ENCODE assay signal across 15 cellular contexts in the genomic region with DNA sequence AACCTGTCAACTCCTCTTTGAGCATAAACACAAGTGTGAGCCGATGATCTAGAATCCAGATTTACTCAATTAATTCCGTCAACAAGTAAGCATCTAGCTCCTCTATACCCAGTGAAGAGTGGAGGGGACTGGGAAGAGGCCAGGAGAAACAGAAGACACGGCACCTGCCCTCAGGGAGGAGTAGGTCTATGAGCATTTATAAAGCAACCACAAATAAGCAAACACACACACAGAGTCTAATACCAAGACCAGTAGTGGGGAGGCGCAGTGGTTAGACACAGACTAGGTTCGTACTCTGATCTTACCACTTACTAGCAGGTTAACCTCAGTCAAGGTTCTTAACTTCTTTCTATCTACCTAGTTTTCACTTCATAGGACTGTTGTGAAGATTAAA. TPM values are rescaled to one million over a fixed set of nuclear protein-coding genes. Genes with fewer than 3 reads are reported as not detected.
DNase-seq lines count a peak whose midpoint lies in the region; ATAC-seq and TF ChIP-seq lines count a peak whose summit lies in the region.
"Had no signal": no experiment of that assay in that cellular context is flagged by ENCODE, and none has a peak within 500 bp of the region (broad histone marks: within the 10 kb centered on the region; RNA-seq: fewer than 3 reads in every experiment).

No MANE protein-coding gene starts in this region.

- no peaks in the 10 kb centered on the region for H3K27me3 ChIP-seq in Peyer's patch
- no peaks in the 10 kb centered on the region for H3K27me3 ChIP-seq in esophagus squamous epithelium
- H3K27me3 ChIP-seq in smooth muscle cell (ENCODE audit: low read depth): no peaks in the 10 kb centered on the region
- H3K27me3 ChIP-seq in HAP-1 (ENCODE audit: low read depth): no peaks in the 10 kb centered on the region
- H3K27me3 ChIP-seq: MG63 had no signal

- peak overlapping the region in 2 of 4 donors; percentile 16 to 27 for H3K4me3 ChIP-seq in Peyer's patch
- peak overlapping the region in 3 of 4 donors; percentile 11 to 40 (median 12) for H3K4me3 ChIP-seq in esophagus squamous epithelium
- no peak overlapping the region for H3K4me3 ChIP-seq in smooth muscle cell
- no peak overlapping the region for H3K4me3 ChIP-seq in HAP-1
- H3K4me3 ChIP-seq: A549, MG63 had no signal

- no peak overlapping the region for H3K9ac ChIP-seq in smooth muscle cell (ENCODE audit: low read depth)

- H3K4me2 ChIP-seq in smooth muscle cell: peak overlapping the region; percentile 75
- H3K4me2 ChIP-seq: A549 had no signal

- no peak overlapping the region for H2AFZ ChIP-seq in smooth muscle cell (ENCODE audit: low read depth)

- peak; percentile 51 for DNase-seq in activated CD8-positive, alpha-beta T cell treated with anti-CD3 and anti-CD28 coated beads for 36 hours
- DNase-seq in activated CD8-positive, alpha-beta T cell treated with anti-CD3 and anti-CD28 coated beads, Interleukin-2, amount 10 ng/mL, durations not matched to agents 7 days and 5 days: no peak
- DNase-seq in Peyer's patch: peak in 1 of 3 donors; percentile 46
- DNase-seq in esophagus squamous epithelium (lab: John Stamatoyannopoulos, UW): no peak
- no peak for DNase-seq in smooth muscle cell (lab: John Stamatoyannopoulos, UW; ENCODE audit: unreplicated experiment)
- DNase-seq in HAP-1 (ENCODE audit: low spot score in 2 of 2): no peak
- no peak for DNase-seq in stimulated activated naive CD4-positive, alpha-beta T cell treated with Interleukin-2 at 50 U/mL for 16 hours (lab: John Stamatoyannopoulos, UW)
- DNase-seq: activated CD4-positive, alpha-beta T cell treated with anti-CD3 and anti-CD28 coated beads, Interleukin-2, amount 10 ng/mL, durations not matched to agents 24 days and 14 days; activated naive CD8-positive, alpha-beta T cell treated with anti-CD3 and anti-CD28 coated beads, Interleukin-2, amount 10 ng/mL, durations not matched to agents 7 days and 5 days; kidney; MG63; NCI-H748 treated with DMSO at 0.1 percent for 48 hours had no signal

- 33 to 39% methylated on average over 5 of the region's 5 CpGs for WGBS in esophagus squamous epithelium, 2 donors
- WGBS in smooth muscle cell (ENCODE audit: low lambda C conversion rate): 66% methylated on average over 5 of the region's 5 CpGs

- ATAC-seq in activated CD8-positive, alpha-beta T cell treated with anti-CD3 and anti-CD28 coated beads for 36 hours: no peak
- ATAC-seq in activated CD8-positive, alpha-beta T cell treated with anti-CD3 and anti-CD28 coated beads, Interleukin-2, amount 10 ng/mL, durations not matched to agents 7 days and 5 days: no peak
- no peak for ATAC-seq in GM18861 (IDR thresholded peaks at IDR 0.05; ENCODE audit: unreplicated experiment)
- ATAC-seq: A549 had no signal

- H3K9me3 Mint-ChIP-seq in activated CD8-positive, alpha-beta T cell treated with anti-CD3 and anti-CD28 coated beads for 36 hours: no peaks in the 10 kb centered on the region
- no peaks in the 10 kb centered on the region for H3K9me3 Mint-ChIP-seq in activated CD8-positive, alpha-beta T cell treated with anti-CD3 and anti-CD28 coated beads, Interleukin-2, amount 10 ng/mL, durations not matched to agents 7 days and 5 days (ENCODE audit: insufficient read depth)
- H3K9me3 Mint-ChIP-seq: activated CD4-positive, alpha-beta T cell treated with anti-CD3 and anti-CD28 coated beads, Interleukin-2, amount 10 ng/mL, durations not matched to agents 24 days and 14 days; activated naive CD8-positive, alpha-beta T cell treated with anti-CD3 and anti-CD28 coated beads, Interleukin-2, amount 10 ng/mL, durations not matched to agents 7 days and 5 days; T-helper 1 cell treated with Interleukin-12 subunit alpha and Interleukin-12 subunit beta and Interleukin-4 antibody, amounts not matched to agents 30 μg/mL and 1 μg/mL, for 36 hours had no signal

- in situ Hi-C loops in HAP-1 (cut with MboI; ENCODE audit: low sequenced_read_pairs): loop anchor here (25.0 kb wide), 1 partner anchor 489 kb away; no protein-coding TSS in a partner anchor

- intact Hi-C loops in activated CD8-positive, alpha-beta T cell treated with anti-CD3 and anti-CD28 coated beads for 36 hours (cut with micrococcal nuclease): loop anchor here (5.0 kb wide), 1 partner anchor 349 kb away; no protein-coding TSS in a partner anchor
- intact Hi-C loops in esophagus squamous epithelium (cut with DNase I): no loop called here

- H3K4me3 Mint-ChIP-seq in activated CD8-positive, alpha-beta T cell treated with anti-CD3 and anti-CD28 coated beads for 36 hours: peak overlapping the region; percentile 11
- no peak overlapping the region for H3K4me3 Mint-ChIP-seq in activated CD8-positive, alpha-beta T cell treated with anti-CD3 and anti-CD28 coated beads, Interleukin-2, amount 10 ng/mL, durations not matched to agents 7 days and 5 days
- H3K4me3 Mint-ChIP-seq: activated CD4-positive, alpha-beta T cell treated with anti-CD3 and anti-CD28 coated beads, Interleukin-2, amount 10 ng/mL, durations not matched to agents 24 days and 14 days; activated naive CD8-positive, alpha-beta T cell treated with anti-CD3 and anti-CD28 coated beads, Interleukin-2, amount 10 ng/mL, durations not matched to agents 7 days and 5 days; T-helper 1 cell treated with Interleukin-12 subunit alpha and Interleukin-12 subunit beta and Interleukin-4 antibody, amounts not matched to agents 30 μg/mL and 1 μg/mL, for 36 hours had no signal

- POLR2A ChIA-PET in activated CD8-positive, alpha-beta T cell treated with anti-CD3 and anti-CD28 coated beads for 36 hours (lab: Charles Lee): interaction anchor here (1.0 kb wide), 1 partner anchor 197 kb away, joined by 3 read pairs; no protein-coding TSS in a partner anchor
- POLR2A ChIA-PET in activated CD8-positive, alpha-beta T cell treated with anti-CD3 and anti-CD28 coated beads, Interleukin-2, amount 10 ng/mL, durations not matched to agents 7 days and 5 days (lab: Charles Lee): interaction anchor here (0.9 kb wide), 1 partner anchor 196 kb away, joined by 4 read pairs; no protein-coding TSS in a partner anchor

- H3K4me1 ChIP-seq in Peyer's patch: peaks cover 0 to 34% (median 7%) of the 10 kb centered on the region in 4 donors
- H3K4me1 ChIP-seq in esophagus squamous epithelium: peaks cover 6 to 71% (median 25%) of the 10 kb centered on the region in 3 donors
- H3K4me1 ChIP-seq in smooth muscle cell (ENCODE audit: low read depth): peaks cover 7% of the 10 kb centered on the region
- peaks cover 18% of the 10 kb centered on the region for H3K4me1 ChIP-seq in HAP-1

- TF ChIP-seq POLR2A in Peyer's patch (IDR thresholded peaks at IDR 0.05) (peak in 1 of 2 donors; percentile 24), esophagus squamous epithelium (IDR thresholded peaks at IDR 0.05) (no peak)

- H3K27ac ChIP-seq in Peyer's patch (peak overlapping the region in 3 of 4 donors; percentile 44 to 83 (median 60)), esophagus squamous epithelium (peak overlapping the region; percentile 63 to 81 (median 72)), smooth muscle cell (ENCODE audit: low read depth) (no peak overlapping the region)
- H3K27ac ChIP-seq: A549 had no signal

- TF ChIP-seq CTCF in activated CD8-positive, alpha-beta T cell treated with anti-CD3 and anti-CD28 coated beads for 36 hours (IDR thresholded peaks at IDR 0.05): no peak
- TF ChIP-seq CTCF in Peyer's patch (IDR thresholded peaks at IDR 0.05): no peak
- peak in 1 of 6 experiments; percentile 13 for TF ChIP-seq CTCF in esophagus squamous epithelium (IDR thresholded peaks at IDR 0.05)
- no peak for TF ChIP-seq CTCF in smooth muscle cell (IDR thresholded peaks at IDR 0.05; ENCODE audit: borderline replicate concordance, insufficient read depth, poor library complexity, severe bottlenecking)

- H3K9me3 ChIP-seq in Peyer's patch (no peaks in the 10 kb centered on the region), esophagus squamous epithelium (no peaks in the 10 kb centered on the region), smooth muscle cell (replicated peaks; ENCODE audit: low read depth) (no peaks in the 10 kb centered on the region), HAP-1 (no peaks in the 10 kb centered on the region)
- H3K9me3 ChIP-seq: A549, MG63 had no signal

- CTCF ChIA-PET in activated CD8-positive, alpha-beta T cell treated with anti-CD3 and anti-CD28 coated beads for 36 hours (lab: Charles Lee): interaction anchor here (1.2 kb wide), 1 partner anchor 56 kb away, joined by 3 read pairs; no protein-coding TSS in a partner anchor
- CTCF ChIA-PET in activated CD8-positive, alpha-beta T cell treated with anti-CD3 and anti-CD28 coated beads, Interleukin-2, amount 10 ng/mL, durations not matched to agents 7 days and 5 days (lab: Charles Lee): no interaction called here

- peaks cover 83% of the 10 kb centered on the region for H3K4me1 Mint-ChIP-seq in activated CD8-positive, alpha-beta T cell treated with anti-CD3 and anti-CD28 coated beads for 36 hours (ENCODE audit: low read depth)
- H3K4me1 Mint-ChIP-seq in activated CD8-positive, alpha-beta T cell treated with anti-CD3 and anti-CD28 coated beads, Interleukin-2, amount 10 ng/mL, durations not matched to agents 7 days and 5 days (ENCODE audit: low read depth): peaks cover 76% of the 10 kb centered on the region

- peak overlapping the region; percentile 75 for H3K27ac Mint-ChIP-seq in activated CD8-positive, alpha-beta T cell treated with anti-CD3 and anti-CD28 coated beads for 36 hours
- H3K27ac Mint-ChIP-seq in activated CD8-positive, alpha-beta T cell treated with anti-CD3 and anti-CD28 coated beads, Interleukin-2, amount 10 ng/mL, durations not matched to agents 7 days and 5 days: no peak overlapping the region
- H3K27ac Mint-ChIP-seq: activated naive CD8-positive, alpha-beta T cell treated with anti-CD3 and anti-CD28 coated beads, Interleukin-2, amount 10 ng/mL, durations not matched to agents 7 days and 5 days; T-helper 1 cell treated with Interleukin-12 subunit alpha and Interleukin-12 subunit beta and Interleukin-4 antibody, amounts not matched to agents 30 μg/mL and 1 μg/mL, for 36 hours had no signal

- H3K36me3 Mint-ChIP-seq in activated CD8-positive, alpha-beta T cell treated with anti-CD3 and anti-CD28 coated beads for 36 hours (ENCODE audit: low read depth): peaks cover 25% of the 10 kb centered on the region
- peaks cover 12% of the 10 kb centered on the region for H3K36me3 Mint-ChIP-seq in activated CD8-positive, alpha-beta T cell treated with anti-CD3 and anti-CD28 coated beads, Interleukin-2, amount 10 ng/mL, durations not matched to agents 7 days and 5 days (ENCODE audit: low read depth)

- no peaks in the 10 kb centered on the region for H3K27me3 Mint-ChIP-seq in activated CD8-positive, alpha-beta T cell treated with anti-CD3 and anti-CD28 coated beads for 36 hours
- no peaks in the 10 kb centered on the region for H3K27me3 Mint-ChIP-seq in activated CD8-positive, alpha-beta T cell treated with anti-CD3 and anti-CD28 coated beads, Interleukin-2, amount 10 ng/mL, durations not matched to agents 7 days and 5 days (ENCODE audit: low read depth)
- H3K27me3 Mint-ChIP-seq: activated CD4-positive, alpha-beta T cell treated with anti-CD3 and anti-CD28 coated beads, Interleukin-2, amount 10 ng/mL, durations not matched to agents 24 days and 14 days; activated naive CD8-positive, alpha-beta T cell treated with anti-CD3 and anti-CD28 coated beads, Interleukin-2, amount 10 ng/mL, durations not matched to agents 7 days and 5 days had no signal

- H3F3A ChIP-seq in smooth muscle cell (ENCODE audit: low read depth): peaks cover 2% of the 10 kb centered on the region

- H4K20me1 ChIP-seq in smooth muscle cell (ENCODE audit: low read depth): no peaks in the 10 kb centered on the region

- H3K79me2 ChIP-seq in smooth muscle cell (ENCODE audit: low read depth): no peaks in the 10 kb centered on the region

- H3K36me3 ChIP-seq in Peyer's patch (no peaks in the 10 kb centered on the region), esophagus squamous epithelium (peaks cover 0 to 9% (median 0%) of the 10 kb centered on the region in 3 donors), smooth muscle cell (ENCODE audit: low read depth) (no peaks in the 10 kb centered on the region), HAP-1 (replicated peaks) (no peaks in the 10 kb centered on the region)
- H3K36me3 ChIP-seq: MG63 had no signal

RNA-seq across cellular contexts. Expression of a gene that starts 5.9 kb away (rescaled TPM):
- total RNA-seq in activated CD8-positive, alpha-beta T cell treated with anti-CD3 and anti-CD28 coated beads for 36 hours: 10 to 100 TPM; 83.4 to 85.0 TPM
- total RNA-seq in activated CD8-positive, alpha-beta T cell treated with anti-CD3 and anti-CD28 coated beads, Interleukin-2, amount 10 ng/mL, durations not matched to agents 7 days and 5 days: 10 to 100 TPM; 70.3 to 72.7 TPM
- total RNA-seq in Peyer's patch (100 to 1,000 TPM; 129 to 213 (median 163) TPM), esophagus squamous epithelium (10 to 100 TPM; 27.4 to 91.4 (median 39.2) TPM), smooth muscle cell (21.0 and 31.5 TPM in 2 replicates)
- 24.5 and 24.7 TPM in 2 replicates for polyA plus RNA-seq in smooth muscle cell

Comparison
In these comparisons a context has a peak if more than half of its experiments do, and no peak if none do; other contexts are left out.
1. H3K4me3 ChIP-seq: peak in esophagus squamous epithelium (3 of 4); none in smooth muscle cell (single experiment) and HAP-1 (single experiment).